Comparison of ENCODE assay signal across 8 cellular contexts in genomic region chr13:33205804-33206221, GRCh38.
DNase-seq lines count a peak whose midpoint lies in the region; ATAC-seq and TF ChIP-seq lines count a peak whose summit lies in the region.

No MANE protein-coding gene starts in this region.

- DNase-seq in AG04449 (ENCODE audit: low read depth, low spot score) (no peak), OCI-M1 (lab: John Stamatoyannopoulos, UW) (peak; percentile 29), hepatocyte (ENCODE audit: low spot score) (no peak), SW480 (ENCODE audit: low spot score) (no peak), NCI-H226 (no peak)
- DNase-seq in CD4-positive, alpha-beta memory T cell = no peak
- no peak for DNase-seq in stimulated activated CD4-positive, alpha-beta T cell treated with anti-CD3 and anti-CD28 coated beads, Interleukin-1b, Interleukin-23, amount 100 ng/mL, for 48 hours

- no peak overlapping the region for H2AFZ ChIP-seq in hepatocyte

- POLR2A ChIA-PET in AG04449 (lab: Yijun Ruan, JAX) = no interaction called here
- POLR2A ChIA-PET in CD4-positive, alpha-beta memory T cell (lab: Charles Lee; ENCODE audit: partially characterized antibody) = no interaction called here

- H4K20me1 ChIP-seq in hepatocyte (ENCODE audit: insufficient read depth, poor library complexity, severe bottlenecking) = no peaks in the 10 kb centered on the region

- peaks cover 0 to 16% (median 7%) of the 10 kb centered on the region in 4 donors for H3K4me1 Mint-ChIP-seq in CD4-positive, alpha-beta memory T cell

- H3K9me3 Mint-ChIP-seq in CD4-positive, alpha-beta memory T cell = no peaks in the 10 kb centered on the region

- H3K4me3 ChIP-seq in AG04449 (ENCODE audit: low read depth, low read length) = peak overlapping the region; percentile 43
- H3K4me3 ChIP-seq in hepatocyte = no peak overlapping the region
- H3K4me3 ChIP-seq in CD4-positive, alpha-beta memory T cell (ENCODE audit: low read length in 2 of 2) = no peak overlapping the region

- no peaks in the 10 kb centered on the region for H3K36me3 Mint-ChIP-seq in CD4-positive, alpha-beta memory T cell

- H3K27ac Mint-ChIP-seq in CD4-positive, alpha-beta memory T cell = peak overlapping the region in 1 of 7 donors; percentile 0

- peaks cover 20% of the 10 kb centered on the region for H3K4me1 ChIP-seq in hepatocyte (ENCODE audit: insufficient read depth)
- H3K4me1 ChIP-seq in CD4-positive, alpha-beta memory T cell (ENCODE audit: insufficient read depth, low read length) = no peaks in the 10 kb centered on the region

- H3K27me3 ChIP-seq in hepatocyte = no peaks in the 10 kb centered on the region
- no peaks in the 10 kb centered on the region for H3K27me3 ChIP-seq in CD4-positive, alpha-beta memory T cell (ENCODE audit: insufficient read depth, low read length)

- peak overlapping the region; percentile 65 for H3K27ac ChIP-seq in hepatocyte
- H3K27ac ChIP-seq in CD4-positive, alpha-beta memory T cell (ENCODE audit: low read depth, low read length) = no peak overlapping the region

- WGBS in hepatocyte (ENCODE audit: low lambda C conversion rate, missing lambda C conversion rate) = 40% methylated on average over 6 of the region's 6 CpGs

- peak; percentile 50 for ATAC-seq in GM21447 (IDR thresholded peaks at IDR 0.05; ENCODE audit: unreplicated experiment)

- H3K4me3 Mint-ChIP-seq in CD4-positive, alpha-beta memory T cell = peak overlapping the region in 2 of 8 donors; percentile 4 to 37

- intact Hi-C loops in CD4-positive, alpha-beta memory T cell (cut with micrococcal nuclease) = no loop called here

- H3K27me3 Mint-ChIP-seq in CD4-positive, alpha-beta memory T cell = peaks cover 18 to 20% of the 10 kb centered on the region in 2 donors

- no peaks in the 10 kb centered on the region for H3K9me2 ChIP-seq in hepatocyte (replicated peaks; ENCODE audit: insufficient read depth)

- H3K4me2 ChIP-seq in hepatocyte = peak overlapping the region; percentile 64

- no peaks in the 10 kb centered on the region for H3K36me3 ChIP-seq in hepatocyte (replicated peaks; ENCODE audit: insufficient read depth, low read depth)
- H3K36me3 ChIP-seq in CD4-positive, alpha-beta memory T cell (ENCODE audit: insufficient read depth, low read length) = no peaks in the 10 kb centered on the region

- no peaks in the 10 kb centered on the region for H3K9me3 ChIP-seq in hepatocyte (ENCODE audit: low read depth)
- H3K9me3 ChIP-seq in CD4-positive, alpha-beta memory T cell (ENCODE audit: control insufficient read depth in 1 of 2, low read length in 2 of 2) = no peaks in the 10 kb centered on the region

- CTCF ChIA-PET in AG04449 (lab: Yijun Ruan, JAX) = interaction anchor here (0.9 to 2.0 kb wide), 4 partner anchors 9 to 23 kb away, joined by 3 to 5 read pairs (median 3); no protein-coding TSS in a partner anchor
- CTCF ChIA-PET in CD4-positive, alpha-beta memory T cell (lab: Charles Lee; ENCODE audit: partially characterized antibody) = interaction anchor here (0.9 kb wide), 1 partner anchor 26 kb away, joined by 3 read pairs; no protein-coding TSS in a partner anchor

- no peak for TF ChIP-seq CTCF in AG04449 (IDR thresholded peaks at IDR 0.05; ENCODE audit: insufficient read depth, low read length, missing control alignments)
- TF ChIP-seq CTCF in hepatocyte (IDR thresholded peaks at IDR 0.05; ENCODE audit: poor library complexity) = no peak

- H3K79me2 ChIP-seq in hepatocyte = peaks cover 38% of the 10 kb centered on the region
